Comparison of ENCODE assay signal across 9 cellular contexts in the genomic region with DNA sequence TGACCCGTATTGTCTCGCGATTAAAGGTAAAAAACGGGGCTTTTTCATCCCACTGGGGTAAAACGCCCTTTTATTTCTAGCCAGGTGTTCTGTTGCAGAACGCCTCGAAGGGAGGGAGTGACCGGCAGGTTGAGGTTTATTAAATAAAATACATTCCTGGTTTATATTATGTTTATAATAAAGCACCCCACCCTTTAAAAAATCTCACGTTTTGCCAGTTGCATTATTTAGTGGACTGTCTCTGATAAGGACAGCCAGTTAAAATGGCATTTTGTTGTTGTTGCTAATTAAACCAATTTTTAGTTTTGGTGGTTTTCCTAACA. TPM values are rescaled to one million over a fixed set of nuclear protein-coding genes. Genes with fewer than 3 reads are reported as not detected.
DNase-seq lines count a peak whose midpoint lies in the region; ATAC-seq and TF ChIP-seq lines count a peak whose summit lies in the region.
"Had no signal": no experiment of that assay in that cellular context is flagged by ENCODE, and none has a peak within 500 bp of the region (broad histone marks: within the 10 kb centered on the region; RNA-seq: fewer than 3 reads in every experiment).

No MANE protein-coding gene starts in this region.

- no peak for DNase-seq in activated naive CD4-positive, alpha-beta T cell treated with anti-CD3 and anti-CD28 coated beads, Interleukin-2, amount 10 ng/mL, durations not matched to agents 7 days and 5 days
- DNase-seq in activated naive CD4-positive, alpha-beta T cell treated with Interleukin-2 at 50 U/mL for 16 hours: no peak
- no peak for DNase-seq in brain microvascular endothelial cell
- DNase-seq in memory B cell (ENCODE audit: low spot score in 2 of 2): no peak
- no peak for DNase-seq in upper lobe of left lung
- no peak for DNase-seq in GM19238 (ENCODE audit: insufficient read length, low spot score)
- DNase-seq: DMS153 had no signal

- H3K4me1 Mint-ChIP-seq in activated naive CD4-positive, alpha-beta T cell treated with anti-CD3 and anti-CD28 coated beads, Interleukin-2, amount 10 ng/mL, durations not matched to agents 7 days and 5 days: peaks cover 19% of the 10 kb centered on the region
- H3K4me1 Mint-ChIP-seq in memory B cell: peaks cover 3% of the 10 kb centered on the region

- peaks cover 4% of the 10 kb centered on the region for H3K36me3 ChIP-seq in brain microvascular endothelial cell (replicated peaks)
- peaks cover 0 to 17% (median 9%) of the 10 kb centered on the region in 4 donors for H3K36me3 ChIP-seq in upper lobe of left lung

- CTCF ChIA-PET in activated naive CD4-positive, alpha-beta T cell treated with anti-CD3 and anti-CD28 coated beads, Interleukin-2, amount 10 ng/mL, durations not matched to agents 7 days and 5 days (lab: Charles Lee): no interaction called here

- H3K27ac ChIP-seq in brain microvascular endothelial cell (peak overlapping the region; percentile 83), upper lobe of left lung (peak overlapping the region; percentile 48 to 82 (median 70))

- no peak for TF ChIP-seq EP300 in upper lobe of left lung (IDR thresholded peaks at IDR 0.05)

- peaks cover 44% of the 10 kb centered on the region for H3K9me3 Mint-ChIP-seq in activated naive CD4-positive, alpha-beta T cell treated with anti-CD3 and anti-CD28 coated beads, Interleukin-2, amount 10 ng/mL, durations not matched to agents 7 days and 5 days
- peaks cover 12% of the 10 kb centered on the region for H3K9me3 Mint-ChIP-seq in memory B cell

- peaks cover 19 to 86% (median 55%) of the 10 kb centered on the region in 4 donors for H3K9me3 ChIP-seq in upper lobe of left lung

- WGBS in upper lobe of left lung, 2 donors: 1% methylated on average over 9 of the region's 9 CpGs

- TF ChIP-seq CTCF in brain microvascular endothelial cell (IDR thresholded peaks at IDR 0.05; ENCODE audit: low read depth, low read length, missing control alignments) (no peak), upper lobe of left lung (IDR thresholded peaks at IDR 0.05) (no peak)

- ATAC-seq in memory B cell (ENCODE audit: low read depth) (no peak), upper lobe of left lung (ENCODE audit: low FRiP score in 2 of 2) (no peak), HG03442 (IDR thresholded peaks at IDR 0.05; ENCODE audit: unreplicated experiment) (no peak), HG03439 (IDR thresholded peaks at IDR 0.05; ENCODE audit: unreplicated experiment) (no peak)

- H3K27me3 ChIP-seq in brain microvascular endothelial cell (replicated peaks): no peaks in the 10 kb centered on the region
- H3K27me3 ChIP-seq in upper lobe of left lung: no peaks in the 10 kb centered on the region

- TF ChIP-seq POLR2A in upper lobe of left lung (IDR thresholded peaks at IDR 0.05): no peak

- peaks cover 30% of the 10 kb centered on the region for H3K36me3 Mint-ChIP-seq in activated naive CD4-positive, alpha-beta T cell treated with anti-CD3 and anti-CD28 coated beads, Interleukin-2, amount 10 ng/mL, durations not matched to agents 7 days and 5 days
- H3K36me3 Mint-ChIP-seq in memory B cell: peaks cover 25% of the 10 kb centered on the region

- H3K4me3 ChIP-seq in brain microvascular endothelial cell (ENCODE audit: low read depth, low read length) (peak overlapping the region; percentile 96), upper lobe of left lung (peak overlapping the region; percentile 69 to 75 (median 72))

- H3K4me3 Mint-ChIP-seq in activated naive CD4-positive, alpha-beta T cell treated with anti-CD3 and anti-CD28 coated beads, Interleukin-2, amount 10 ng/mL, durations not matched to agents 7 days and 5 days: peak overlapping the region; percentile 87
- H3K4me3 Mint-ChIP-seq in memory B cell: peak overlapping the region; percentile 99

- no peaks in the 10 kb centered on the region for H3K27me3 Mint-ChIP-seq in activated naive CD4-positive, alpha-beta T cell treated with anti-CD3 and anti-CD28 coated beads, Interleukin-2, amount 10 ng/mL, durations not matched to agents 7 days and 5 days
- no peaks in the 10 kb centered on the region for H3K27me3 Mint-ChIP-seq in memory B cell

- H3K27ac Mint-ChIP-seq in activated naive CD4-positive, alpha-beta T cell treated with anti-CD3 and anti-CD28 coated beads, Interleukin-2, amount 10 ng/mL, durations not matched to agents 7 days and 5 days: peak overlapping the region; percentile 98
- H3K27ac Mint-ChIP-seq in memory B cell: peak overlapping the region; percentile 99

- in situ Hi-C loops in brain microvascular endothelial cell (cut with HindIII; ENCODE audit: low pct_ligation_motif_present, low sequenced_read_pairs): no loop called here

- peaks cover 0 to 18% (median 4%) of the 10 kb centered on the region in 4 donors for H3K4me1 ChIP-seq in upper lobe of left lung

RNA-seq across cellular contexts. Expression of gene ZNF850, which starts 25.1 kb away (rescaled TPM):
- 1 to 10 TPM in 5 of 6 donors, under 1 TPM in 1; 0.44 to 3.0 (median 1.2) TPM for total RNA-seq in upper lobe of left lung

RNA-seq across cellular contexts. Expression of gene ZNF790, which starts 40.4 kb away (rescaled TPM):
- 1 to 10 TPM; 5.0 to 7.7 (median 5.7) TPM for total RNA-seq in upper lobe of left lung

RNA-seq across cellular contexts. Expression of gene ZNF345, which starts 52.9 kb away (rescaled TPM):
- 1 to 10 TPM; 4.8 to 8.3 (median 5.6) TPM for total RNA-seq in upper lobe of left lung
